ENCODE assay signal across 9 cellular contexts in genomic region chr15:66502491-66502890, GRCh38. TPM values are rescaled to one million over a fixed set of nuclear protein-coding genes. Genes with fewer than 3 reads are reported as not detected.
DNase-seq lines count a peak whose midpoint lies in the region; ATAC-seq and TF ChIP-seq lines count a peak whose summit lies in the region.
"Had no signal": no experiment of that assay in that cellular context is flagged by ENCODE, and none has a peak within 500 bp of the region (broad histone marks: within the 10 kb centered on the region; RNA-seq: fewer than 3 reads in every experiment).

No MANE protein-coding gene starts in this region.

- H3K36me3 ChIP-seq in OCI-LY1 (ENCODE audit: insufficient read depth, low read length) (peaks cover 65% of the 10 kb centered on the region), osteoblast (ENCODE audit: insufficient read depth, low read length) (peaks cover 61% of the 10 kb centered on the region)

- H3K4me1 ChIP-seq in OCI-LY1 (ENCODE audit: insufficient read depth, low read length, severe bottlenecking): peaks cover 42% of the 10 kb centered on the region
- peaks cover 24% of the 10 kb centered on the region for H3K4me1 ChIP-seq in osteoblast (ENCODE audit: insufficient read depth, low read length)

- H4K20me1 ChIP-seq in OCI-LY1 (ENCODE audit: insufficient read depth, low read length): no peaks in the 10 kb centered on the region
- H4K20me1 ChIP-seq in osteoblast (ENCODE audit: insufficient read depth, low read length): peaks cover 45% of the 10 kb centered on the region

- H3K27me3 Mint-ChIP-seq in effector memory CD8-positive, alpha-beta T cell: no peaks in the 10 kb centered on the region

- H3K79me2 ChIP-seq in OCI-LY1 (ENCODE audit: insufficient read depth, low read length): peaks cover 47% of the 10 kb centered on the region
- peaks cover 61% of the 10 kb centered on the region for H3K79me2 ChIP-seq in osteoblast (ENCODE audit: insufficient read depth, low read length)

- H3F3A ChIP-seq in OCI-LY1 (ENCODE audit: insufficient read depth, low read length): peaks cover 31% of the 10 kb centered on the region

- DNase-seq in effector memory CD8-positive, alpha-beta T cell: no peak
- DNase-seq in osteoblast (ENCODE audit: insufficient read length, low spot score, missing footprints) (no peak), GM10266 (ENCODE audit: extremely low spot score) (no peak), NCI-H524 (lab: John Stamatoyannopoulos, UW) (no peak), coronary artery (ENCODE audit: low spot score) (no peak)
- DNase-seq: SHP77 treated with DMSO at 0.1 percent for 48 hours had no signal

- H3K9me3 ChIP-seq in OCI-LY1 (ENCODE audit: low read length): no peaks in the 10 kb centered on the region
- H3K9me3 ChIP-seq in osteoblast (ENCODE audit: low read depth, low read length): no peaks in the 10 kb centered on the region
- H3K9me3 ChIP-seq: ascending aorta had no signal

- peak overlapping the region; percentile 91 to 95 for H3K27ac Mint-ChIP-seq in effector memory CD8-positive, alpha-beta T cell

- H3K36me3 Mint-ChIP-seq in effector memory CD8-positive, alpha-beta T cell (ENCODE audit: insufficient read depth): peaks cover 75% of the 10 kb centered on the region

- peak overlapping the region; percentile 89 for H3K9ac ChIP-seq in OCI-LY1 (ENCODE audit: low read length)

- peak overlapping the region; percentile 86 for H3K27ac ChIP-seq in OCI-LY1 (ENCODE audit: low read depth, low read length, poor library complexity, severe bottlenecking)
- H3K27ac ChIP-seq in osteoblast (ENCODE audit: low read depth, low read length): peak overlapping the region; percentile 92
- no peak overlapping the region for H3K27ac ChIP-seq in coronary artery
- H3K27ac ChIP-seq: ascending aorta had no signal

- peak overlapping the region; percentile 86 to 94 for H3K4me3 Mint-ChIP-seq in effector memory CD8-positive, alpha-beta T cell

- H2AFZ ChIP-seq in OCI-LY1 (ENCODE audit: low read length) (no peak overlapping the region), osteoblast (ENCODE audit: low read length) (no peak overlapping the region)

- H3K4me3 ChIP-seq in GM08714 (ENCODE audit: low read length) (peak overlapping the region; percentile 97), OCI-LY1 (ENCODE audit: low read depth, low read length, poor library complexity, severe bottlenecking) (peak overlapping the region; percentile 96), osteoblast (ENCODE audit: insufficient read depth, low read length) (peak overlapping the region; percentile 78), coronary artery (no peak overlapping the region)

- no peaks in the 10 kb centered on the region for H3K9me3 Mint-ChIP-seq in effector memory CD8-positive, alpha-beta T cell

- TF ChIP-seq CTCF in OCI-LY1 (IDR thresholded peaks at IDR 0.05; ENCODE audit: low read length) (no peak), osteoblast (IDR thresholded peaks at IDR 0.05; ENCODE audit: extremely low read depth, low read depth, low read length) (no peak), GM10266 (IDR thresholded peaks at IDR 0.05; ENCODE audit: control insufficient read depth, insufficient read depth, low read depth, missing control alignments) (no peak), coronary artery (IDR thresholded peaks at IDR 0.05) (no peak)

- H3K27me3 ChIP-seq in OCI-LY1 (ENCODE audit: insufficient read depth, low read length) (no peaks in the 10 kb centered on the region), osteoblast (ENCODE audit: insufficient read depth, low read length) (no peaks in the 10 kb centered on the region)
- H3K27me3 ChIP-seq: ascending aorta had no signal

- H3K9me2 ChIP-seq in OCI-LY1 (ENCODE audit: low read depth, low read length): no peaks in the 10 kb centered on the region

- H3K4me2 ChIP-seq in OCI-LY1 (ENCODE audit: low read length) (peak overlapping the region; percentile 95), osteoblast (ENCODE audit: insufficient read depth, low read length) (peak overlapping the region; percentile 93)

- no peak for ATAC-seq in effector memory CD8-positive, alpha-beta T cell (replicated peaks)

- peaks cover 36 to 46% of the 10 kb centered on the region in 2 donors for H3K4me1 Mint-ChIP-seq in effector memory CD8-positive, alpha-beta T cell (ENCODE audit: low read depth in 2 of 2)

RNA-seq across cellular contexts. Expression of gene RPL4, which starts 2.2 kb away (rescaled TPM):
- total RNA-seq in osteoblast: 2,311 and 3,002 TPM in 2 replicates

RNA-seq across cellular contexts. Expression of gene ZWILCH, which starts 2.6 kb away (rescaled TPM):
- 8.7 and 13.0 TPM in 2 replicates for total RNA-seq in osteoblast

RNA-seq across cellular contexts. Expression of gene SNAPC5, which starts 4.9 kb away (rescaled TPM):
- total RNA-seq in osteoblast: 14.5 and 18.0 TPM in 2 replicates

Comparison
In these comparisons a context has a peak if more than half of its experiments do, and no peak if none do; other contexts are left out.
1. H3K27ac ChIP-seq: peak in OCI-LY1 (single experiment) and osteoblast (single experiment); none in coronary artery (0 of 2).